In genomic region chr11:18540207-18541009, GRCh38 we compare ENCODE assay signal across 8 cellular contexts. TPM values are rescaled to one million over a fixed set of nuclear protein-coding genes. Genes with fewer than 3 reads are reported as not detected.
DNase-seq lines count a peak whose midpoint lies in the region; ATAC-seq and TF ChIP-seq lines count a peak whose summit lies in the region.

No MANE protein-coding gene starts in this region.

- H3K4me2 ChIP-seq in mesenchymal stem cell (ENCODE audit: low read length, poor library complexity, severe bottlenecking): no peak overlapping the region

- no peaks in the 10 kb centered on the region for H3K27me3 Mint-ChIP-seq in activated T-cell treated with anti-CD3 and anti-CD28 coated beads, Interleukin-2, amount 50 U/mL, for 72 hours (ENCODE audit: low read depth)

- no peak overlapping the region for H4K8ac ChIP-seq in mesenchymal stem cell (ENCODE audit: low read length)

- no peaks in the 10 kb centered on the region for H3K27me3 ChIP-seq in mesenchymal stem cell (ENCODE audit: control insufficient read depth in 1 of 2, insufficient read depth in 1 of 2, low read length in 2 of 2)

- H3K9ac ChIP-seq in mesenchymal stem cell (ENCODE audit: low read length): no peak overlapping the region

- in situ Hi-C loops in astrocyte of the cerebellum (cut with HindIII; ENCODE audit: low sequenced_read_pairs): no loop called here

- no peak overlapping the region for H3K18ac ChIP-seq in mesenchymal stem cell (ENCODE audit: low read depth in 1 of 2, low read length in 2 of 2)

- H2BK120ac ChIP-seq in mesenchymal stem cell (ENCODE audit: low read depth, low read length): no peak overlapping the region

- no CpG with 5 or more reads among the region's 1 CpG for WGBS in mesenchymal stem cell

- no peak overlapping the region for H2AFZ ChIP-seq in mesenchymal stem cell (ENCODE audit: low read depth, low read length)

- H3K4me3 Mint-ChIP-seq in activated T-cell treated with anti-CD3 and anti-CD28 coated beads, Interleukin-2, amount 50 U/mL, for 72 hours: no peak overlapping the region

- no peak for DNase-seq in activated T-cell treated with anti-CD3 and anti-CD28 coated beads, Interleukin-2, amount 50 U/mL, for 72 hours
- DNase-seq in activated T-cell treated with anti-CD3 and anti-CD28 coated beads, Interleukin-2, amount 50 U/mL, for 48 hours: no peak
- DNase-seq in M059J (ENCODE audit: low read depth) (peak; percentile 35), astrocyte of the cerebellum (ENCODE audit: low read depth) (no peak), mesenchymal stem cell (peak; percentile 21), islet precursor cell (no peak), NK-92 (lab: John Stamatoyannopoulos, UW; ENCODE audit: unreplicated experiment) (no peak)

- H3K4me3 ChIP-seq in astrocyte of the cerebellum (ENCODE audit: low read depth, low read length) (no peak overlapping the region), mesenchymal stem cell (ENCODE audit: insufficient read depth in 1 of 2, low read depth in 1 of 2, low read length in 2 of 2) (no peak overlapping the region)

- no peaks in the 10 kb centered on the region for H3K9me3 Mint-ChIP-seq in activated T-cell treated with anti-CD3 and anti-CD28 coated beads, Interleukin-2, amount 50 U/mL, for 72 hours

- H3K4ac ChIP-seq in mesenchymal stem cell (ENCODE audit: low read depth in 1 of 2, low read length in 2 of 2): no peak overlapping the region

- peaks cover 2% of the 10 kb centered on the region in 2 donors for H3K36me3 Mint-ChIP-seq in activated T-cell treated with anti-CD3 and anti-CD28 coated beads, Interleukin-2, amount 50 U/mL, for 72 hours (ENCODE audit: insufficient read depth in 2 of 2)

- H3K36me3 ChIP-seq in mesenchymal stem cell (ENCODE audit: control insufficient read depth in 1 of 2, insufficient read depth in 2 of 2, low read depth in 1 of 2, low read length in 2 of 2): peaks cover 14 to 54% of the 10 kb centered on the region in 2 experiments

- H3K79me1 ChIP-seq in mesenchymal stem cell (replicated peaks; ENCODE audit: low read length, poor library complexity, severe bottlenecking): peaks cover 2% of the 10 kb centered on the region

- peaks cover 1% of the 10 kb centered on the region for H3K4me1 ChIP-seq in mesenchymal stem cell (ENCODE audit: control insufficient read depth, insufficient read depth, low read depth, low read length)

- no peak overlapping the region for H3K14ac ChIP-seq in mesenchymal stem cell (ENCODE audit: low read length in 2 of 2)

- no peak overlapping the region for H3K27ac Mint-ChIP-seq in activated T-cell treated with anti-CD3 and anti-CD28 coated beads, Interleukin-2, amount 50 U/mL, for 72 hours

- peak; percentile 36 for TF ChIP-seq CTCF in astrocyte of the cerebellum (IDR thresholded peaks at IDR 0.05; ENCODE audit: low read depth, low read length, missing control alignments)

- H2AK5ac ChIP-seq in mesenchymal stem cell (ENCODE audit: low read length, severe bottlenecking): no peak overlapping the region

- H2BK5ac ChIP-seq in mesenchymal stem cell (ENCODE audit: low read depth, low read length, poor library complexity, severe bottlenecking): no peak overlapping the region

- H2BK12ac ChIP-seq in mesenchymal stem cell (ENCODE audit: low read length in 2 of 2): no peak overlapping the region

- no peak overlapping the region for H3K23ac ChIP-seq in mesenchymal stem cell (ENCODE audit: low read length in 2 of 2)

- H3K9me3 ChIP-seq in mesenchymal stem cell (ENCODE audit: control insufficient read depth, low read length): no peaks in the 10 kb centered on the region

- ATAC-seq in activated T-cell treated with anti-CD3 and anti-CD28 coated beads, Interleukin-2, amount 50 U/mL, for 72 hours (replicated peaks in 1 of 2): peak; percentile 42 to 46
- ATAC-seq in HG02610 (IDR thresholded peaks at IDR 0.05; ENCODE audit: unreplicated experiment): no peak

- H3K27ac ChIP-seq in mesenchymal stem cell (ENCODE audit: low read length, poor library complexity, severe bottlenecking): no peak overlapping the region

- no peaks in the 10 kb centered on the region for H3K4me1 Mint-ChIP-seq in activated T-cell treated with anti-CD3 and anti-CD28 coated beads, Interleukin-2, amount 50 U/mL, for 72 hours (ENCODE audit: low read depth)

- no peak overlapping the region for H4K91ac ChIP-seq in mesenchymal stem cell (ENCODE audit: low read length)

- H2BK15ac ChIP-seq in mesenchymal stem cell (ENCODE audit: low read depth, poor library complexity, severe bottlenecking): no peak overlapping the region

RNA-seq across cellular contexts. Expression of gene TSG101, which starts 13.7 kb away (rescaled TPM):
- 10 to 100 TPM; 48.3 to 59.0 TPM for total RNA-seq in activated T-cell treated with anti-CD3 and anti-CD28 coated beads, Interleukin-2, amount 50 U/mL, for 72 hours
- total RNA-seq in M059J (2014; rRNA removed; shearing (Covaris generic)): 123 and 172 TPM in 2 replicates
- 67.7 TPM for polyA plus RNA-seq in mesenchymal stem cell (2013, experiment 1 of 2)
- polyA plus RNA-seq in mesenchymal stem cell (2013, experiment 2 of 2): 66.1 TPM

RNA-seq across cellular contexts. Expression of gene UEVLD, which starts 48.1 kb away (rescaled TPM):
- 10 to 100 TPM; 17.5 to 24.3 TPM for total RNA-seq in activated T-cell treated with anti-CD3 and anti-CD28 coated beads, Interleukin-2, amount 50 U/mL, for 72 hours
- 46.7 and 124 TPM in 2 replicates for total RNA-seq in M059J (2014; rRNA removed; shearing (Covaris generic))
- 17.7 TPM for polyA plus RNA-seq in mesenchymal stem cell (2013, experiment 1 of 2)
- 18.7 TPM for polyA plus RNA-seq in mesenchymal stem cell (2013, experiment 2 of 2)

RNA-seq across cellular contexts. Expression of gene MISFA, which starts 59.2 kb away (rescaled TPM):
- 1 to 10 TPM; 1.0 to 3.1 TPM for total RNA-seq in activated T-cell treated with anti-CD3 and anti-CD28 coated beads, Interleukin-2, amount 50 U/mL, for 72 hours
- total RNA-seq in M059J (2014; rRNA removed; shearing (Covaris generic)): not detected in 2 replicates
- 2.3 TPM for polyA plus RNA-seq in mesenchymal stem cell (2013, experiment 1 of 2)
- polyA plus RNA-seq in mesenchymal stem cell (2013, experiment 2 of 2): 2.4 TPM

Comparison
In these comparisons a context has a peak if more than half of its experiments do, and no peak if none do; other contexts are left out.
1. DNase-seq: peak in M059J (single experiment) and mesenchymal stem cell (single experiment); none in activated T-cell treated with anti-CD3 and anti-CD28 coated beads, Interleukin-2, amount 50 U/mL, for 72 hours (0 of 2), activated T-cell treated with anti-CD3 and anti-CD28 coated beads, Interleukin-2, amount 50 U/mL, for 48 hours (0 of 2), astrocyte of the cerebellum (single experiment), islet precursor cell (single experiment) and NK-92 (single experiment).